In the genomic region with DNA sequence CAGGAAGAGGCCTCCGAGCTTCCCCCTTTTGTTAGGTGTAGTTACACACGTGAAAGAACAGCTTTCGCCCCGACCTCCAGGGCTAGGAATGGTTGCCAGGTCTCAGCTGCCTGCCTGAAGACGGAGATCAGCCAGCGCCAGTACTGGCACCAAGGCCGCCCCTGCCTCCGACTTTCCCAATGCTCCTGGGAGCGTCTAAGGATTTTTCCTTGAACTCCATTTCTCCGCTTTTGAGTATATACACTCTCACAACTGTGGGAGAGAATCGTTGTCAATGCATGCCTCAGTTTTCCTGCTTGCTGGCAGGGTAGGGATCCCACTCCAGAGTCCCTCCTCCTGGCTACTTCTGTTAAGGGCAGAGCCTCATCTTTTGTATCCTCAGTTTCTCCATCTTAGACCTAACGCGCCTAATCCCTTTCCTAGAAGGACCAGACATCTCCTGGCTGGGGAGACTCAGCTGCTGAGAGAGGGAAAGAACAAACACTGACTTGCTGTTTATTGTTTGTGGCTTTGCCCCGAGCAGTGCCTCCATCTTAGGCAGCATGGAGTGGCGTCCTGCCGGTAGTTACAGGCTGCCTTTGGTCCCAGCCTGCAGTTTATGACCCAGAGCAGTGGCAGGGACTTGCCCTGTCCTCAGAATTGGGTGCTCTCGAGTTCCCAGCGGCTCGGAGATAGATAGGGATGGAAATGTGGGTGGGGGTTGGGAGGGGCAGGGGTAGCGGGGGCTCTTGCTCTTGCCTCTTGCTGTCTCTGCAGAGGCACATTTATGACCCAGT, we compare ENCODE assay signal across 12 cellular contexts. TPM values are rescaled to one million over a fixed set of nuclear protein-coding genes. Genes with fewer than 3 reads are reported as not detected.
A peak's percentile ranks its signal among the peaks of the same experiment; 100 is the strongest.
DNase-seq lines count a peak whose midpoint lies in the region; ATAC-seq and TF ChIP-seq lines count a peak whose summit lies in the region.
"Had no signal": no experiment of that assay in that cellular context is flagged by ENCODE, and none has a peak within 500 bp of the region (broad histone marks: within the 10 kb centered on the region; RNA-seq: fewer than 3 reads in every experiment).

No MANE protein-coding gene starts in this region.

- no peak overlapping the region for H3K9ac ChIP-seq in iPS-15b (ENCODE audit: low read depth, low read length)

- peak overlapping the region; percentile 33 for H3K4me3 Mint-ChIP-seq in activated T-cell treated with anti-CD3 and anti-CD28 coated beads, Interleukin-2, amount 50 U/mL, for 24 hours
- H3K4me3 Mint-ChIP-seq in WTC11, result peak overlapping the region; percentile 66
- peak overlapping the region; percentile 86 for H3K4me3 Mint-ChIP-seq in stimulated activated effector memory CD8-positive, alpha-beta T cell treated with anti-CD3 and anti-CD28 coated beads, Interleukin-12 subunit alpha, Interleukin-12 subunit beta, amount 100 ng/mL, for 72 hours

- no peak; the same call in 1 of the 2 replicates for ATAC-seq in WTC11
- ATAC-seq in stimulated activated effector memory CD8-positive, alpha-beta T cell treated with anti-CD3 and anti-CD28 coated beads, Interleukin-12 subunit alpha, Interleukin-12 subunit beta, amount 100 ng/mL, for 72 hours, result no peak
- ATAC-seq in GM19463 (IDR thresholded peaks at IDR 0.05; ENCODE audit: unreplicated experiment), result no peak

- CTCF ChIA-PET in WTC11 (lab: Charles Lee), result interaction anchor here (1.1 to 2.0 kb wide), 3 partner anchors 10 to 21 kb away, joined by 4 to 8 read pairs (median 6); no protein-coding TSS in a partner anchor

- H3K4me3 ChIP-seq in iPS-15b (ENCODE audit: low read depth, low read length), result peak overlapping the region; percentile 45

- H3K27ac Mint-ChIP-seq in activated T-cell treated with anti-CD3 and anti-CD28 coated beads, Interleukin-2, amount 50 U/mL, for 24 hours, result no peak overlapping the region
- H3K27ac Mint-ChIP-seq in WTC11, result no peak overlapping the region
- H3K27ac Mint-ChIP-seq in stimulated activated effector memory CD8-positive, alpha-beta T cell treated with anti-CD3 and anti-CD28 coated beads, Interleukin-12 subunit alpha, Interleukin-12 subunit beta, amount 100 ng/mL, for 72 hours, result no peak overlapping the region

- peaks cover 98% of the 10 kb centered on the region for H3K27me3 ChIP-seq in iPS-15b (ENCODE audit: control insufficient read depth, insufficient read depth, low read length)

- H3K9me3 ChIP-seq in iPS-15b (ENCODE audit: control insufficient read depth, insufficient read depth, low read length), result no peaks in the 10 kb centered on the region

- intact Hi-C loops in head of caudate nucleus (cut with DNase I), result no loop called here

- H3K27me3 Mint-ChIP-seq in activated T-cell treated with anti-CD3 and anti-CD28 coated beads, Interleukin-2, amount 50 U/mL, for 24 hours, result peaks cover 96% of the 10 kb centered on the region
- H3K27me3 Mint-ChIP-seq in WTC11 (ENCODE audit: low read depth), result peaks cover 100% of the 10 kb centered on the region

- peaks cover 43% of the 10 kb centered on the region for H3K4me1 Mint-ChIP-seq in activated T-cell treated with anti-CD3 and anti-CD28 coated beads, Interleukin-2, amount 50 U/mL, for 24 hours (ENCODE audit: low read depth)
- peaks cover 57% of the 10 kb centered on the region for H3K4me1 Mint-ChIP-seq in WTC11
- H3K4me1 Mint-ChIP-seq in stimulated activated effector memory CD8-positive, alpha-beta T cell treated with anti-CD3 and anti-CD28 coated beads, Interleukin-12 subunit alpha, Interleukin-12 subunit beta, amount 100 ng/mL, for 72 hours, result peaks cover 36% of the 10 kb centered on the region

- DNase-seq in activated T-cell treated with anti-CD3 and anti-CD28 coated beads, Interleukin-2, amount 50 U/mL, for 24 hours, result no peak
- DNase-seq in activated T-cell treated with anti-CD3 and anti-CD28 coated beads, Interleukin-2, amount 50 U/mL, for 48 hours, result no peak
- no peak for DNase-seq in WTC11 (ENCODE audit: low spot score)
- DNase-seq in stimulated activated effector memory CD8-positive, alpha-beta T cell treated with anti-CD3 and anti-CD28 coated beads, Interleukin-12 subunit alpha, Interleukin-12 subunit beta, amount 100 ng/mL, for 72 hours (ENCODE audit: low spot score in 2 of 2), result no peak
- DNase-seq in AG08395 (ENCODE audit: low spot score), result no peak
- DNase-seq in head of caudate nucleus, result no peak
- DNase-seq: NCI-H1105, NCI-H524 treated with DMSO at 0.1 percent for 48 hours had no signal

- H3K4me1 ChIP-seq in iPS-15b (ENCODE audit: control insufficient read depth, insufficient read depth, low read length), result no peaks in the 10 kb centered on the region

- H3K9me3 Mint-ChIP-seq in activated T-cell treated with anti-CD3 and anti-CD28 coated beads, Interleukin-2, amount 50 U/mL, for 24 hours, result no peaks in the 10 kb centered on the region
- no peaks in the 10 kb centered on the region for H3K9me3 Mint-ChIP-seq in WTC11
- no peaks in the 10 kb centered on the region for H3K9me3 Mint-ChIP-seq in stimulated activated effector memory CD8-positive, alpha-beta T cell treated with anti-CD3 and anti-CD28 coated beads, Interleukin-12 subunit alpha, Interleukin-12 subunit beta, amount 100 ng/mL, for 72 hours

- H3K36me3 ChIP-seq in iPS-15b (ENCODE audit: control insufficient read depth, insufficient read depth, low read length), result no peaks in the 10 kb centered on the region

- TF ChIP-seq CTCF in WTC11 (IDR thresholded peaks at IDR 0.05), result no peak

- no peaks in the 10 kb centered on the region for H3K36me3 Mint-ChIP-seq in activated T-cell treated with anti-CD3 and anti-CD28 coated beads, Interleukin-2, amount 50 U/mL, for 24 hours (ENCODE audit: low read depth)
- H3K36me3 Mint-ChIP-seq in WTC11, result no peaks in the 10 kb centered on the region
- peaks cover 8% of the 10 kb centered on the region for H3K36me3 Mint-ChIP-seq in stimulated activated effector memory CD8-positive, alpha-beta T cell treated with anti-CD3 and anti-CD28 coated beads, Interleukin-12 subunit alpha, Interleukin-12 subunit beta, amount 100 ng/mL, for 72 hours

- POLR2A ChIA-PET in WTC11 (lab: Charles Lee), result interaction anchor here (0.9 to 2.1 kb wide), 2 partner anchors 10 to 28 kb away, joined by 3 to 6 read pairs; no protein-coding TSS in a partner anchor

TF ChIP-seq in WTC11, 78 proteins besides CTCF, POLR2A, EP300 and RAD21:
- no peak for TF ChIP-seq MYBL2 (CRISPR knock-in tag; IDR thresholded peaks at IDR 0.05)
- TF ChIP-seq, protein P1, sequence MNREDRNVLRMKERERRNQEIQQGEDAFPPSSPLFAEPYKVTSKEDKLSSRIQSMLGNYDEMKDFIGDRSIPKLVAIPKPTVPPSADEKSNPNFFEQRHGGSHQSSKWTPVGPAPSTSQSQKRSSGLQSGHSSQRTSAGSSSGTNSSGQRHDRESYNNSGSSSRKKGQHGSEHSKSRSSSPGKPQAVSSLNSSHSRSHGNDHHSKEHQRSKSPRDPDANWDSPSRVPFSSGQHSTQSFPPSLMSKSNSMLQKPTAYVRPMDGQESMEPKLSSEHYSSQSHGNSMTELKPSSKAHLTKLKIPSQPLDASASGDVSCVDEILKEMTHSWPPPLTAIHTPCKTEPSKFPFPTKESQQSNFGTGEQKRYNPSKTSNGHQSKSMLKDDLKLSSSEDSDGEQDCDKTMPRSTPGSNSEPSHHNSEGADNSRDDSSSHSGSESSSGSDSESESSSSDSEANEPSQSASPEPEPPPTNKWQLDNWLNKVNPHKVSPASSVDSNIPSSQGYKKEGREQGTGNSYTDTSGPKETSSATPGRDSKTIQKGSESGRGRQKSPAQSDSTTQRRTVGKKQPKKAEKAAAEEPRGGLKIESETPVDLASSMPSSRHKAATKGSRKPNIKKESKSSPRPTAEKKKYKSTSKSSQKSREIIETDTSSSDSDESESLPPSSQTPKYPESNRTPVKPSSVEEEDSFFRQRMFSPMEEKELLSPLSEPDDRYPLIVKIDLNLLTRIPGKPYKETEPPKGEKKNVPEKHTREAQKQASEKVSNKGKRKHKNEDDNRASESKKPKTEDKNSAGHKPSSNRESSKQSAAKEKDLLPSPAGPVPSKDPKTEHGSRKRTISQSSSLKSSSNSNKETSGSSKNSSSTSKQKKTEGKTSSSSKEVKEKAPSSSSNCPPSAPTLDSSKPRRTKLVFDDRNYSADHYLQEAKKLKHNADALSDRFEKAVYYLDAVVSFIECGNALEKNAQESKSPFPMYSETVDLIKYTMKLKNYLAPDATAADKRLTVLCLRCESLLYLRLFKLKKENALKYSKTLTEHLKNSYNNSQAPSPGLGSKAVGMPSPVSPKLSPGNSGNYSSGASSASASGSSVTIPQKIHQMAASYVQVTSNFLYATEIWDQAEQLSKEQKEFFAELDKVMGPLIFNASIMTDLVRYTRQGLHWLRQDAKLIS (CRISPR knock-in tag; IDR thresholded peaks at IDR 0.05; ENCODE audit: borderline replicate concordance), result no peak
- TF ChIP-seq, protein P2, sequence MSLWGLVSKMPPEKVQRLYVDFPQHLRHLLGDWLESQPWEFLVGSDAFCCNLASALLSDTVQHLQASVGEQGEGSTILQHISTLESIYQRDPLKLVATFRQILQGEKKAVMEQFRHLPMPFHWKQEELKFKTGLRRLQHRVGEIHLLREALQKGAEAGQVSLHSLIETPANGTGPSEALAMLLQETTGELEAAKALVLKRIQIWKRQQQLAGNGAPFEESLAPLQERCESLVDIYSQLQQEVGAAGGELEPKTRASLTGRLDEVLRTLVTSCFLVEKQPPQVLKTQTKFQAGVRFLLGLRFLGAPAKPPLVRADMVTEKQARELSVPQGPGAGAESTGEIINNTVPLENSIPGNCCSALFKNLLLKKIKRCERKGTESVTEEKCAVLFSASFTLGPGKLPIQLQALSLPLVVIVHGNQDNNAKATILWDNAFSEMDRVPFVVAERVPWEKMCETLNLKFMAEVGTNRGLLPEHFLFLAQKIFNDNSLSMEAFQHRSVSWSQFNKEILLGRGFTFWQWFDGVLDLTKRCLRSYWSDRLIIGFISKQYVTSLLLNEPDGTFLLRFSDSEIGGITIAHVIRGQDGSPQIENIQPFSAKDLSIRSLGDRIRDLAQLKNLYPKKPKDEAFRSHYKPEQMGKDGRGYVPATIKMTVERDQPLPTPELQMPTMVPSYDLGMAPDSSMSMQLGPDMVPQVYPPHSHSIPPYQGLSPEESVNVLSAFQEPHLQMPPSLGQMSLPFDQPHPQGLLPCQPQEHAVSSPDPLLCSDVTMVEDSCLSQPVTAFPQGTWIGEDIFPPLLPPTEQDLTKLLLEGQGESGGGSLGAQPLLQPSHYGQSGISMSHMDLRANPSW (CRISPR knock-in tag; conservative IDR thresholded peaks at IDR 0.05; ENCODE audit: low read depth), result no peak
- no peak for TF ChIP-seq SOX15 (CRISPR knock-in tag; IDR thresholded peaks at IDR 0.05)
- TF ChIP-seq FOXK1 (CRISPR knock-in tag; IDR thresholded peaks at IDR 0.05), result no peak
- no peak for TF ChIP-seq RORB (CRISPR knock-in tag; IDR thresholded peaks at IDR 0.05)
- TF ChIP-seq RELA (CRISPR knock-in tag; IDR thresholded peaks at IDR 0.05; ENCODE audit: borderline replicate concordance), result no peak

RNA-seq across cellular contexts. Expression of a gene that starts 3.3 kb away (rescaled TPM):
- not detected in 3 replicates for total RNA-seq in WTC11 (2021)
- total RNA-seq: dermis microvascular lymphatic vessel endothelial cell, HT-29 had no signal

Comparison
In these comparisons a context has a peak if more than half of its experiments do, and no peak if none do; other contexts are left out.
1. H3K4me3 Mint-ChIP-seq: peak in every context shown above with its lines; median percentile 86 in stimulated activated effector memory CD8-positive, alpha-beta T cell treated with anti-CD3 and anti-CD28 coated beads, Interleukin-12 subunit alpha, Interleukin-12 subunit beta, amount 100 ng/mL, for 72 hours; 66 in WTC11; 33 in activated T-cell treated with anti-CD3 and anti-CD28 coated beads, Interleukin-2, amount 50 U/mL, for 24 hours.